ENCODE assay signal across 33 cellular contexts in genomic region chr14:55921516-55921915, GRCh38.
DNase-seq lines count a peak whose midpoint lies in the region; ATAC-seq, FAIRE-seq and TF ChIP-seq lines count a peak whose summit lies in the region.
"Had no signal": no experiment of that assay in that cellular context is flagged by ENCODE, and none has a peak within 500 bp of the region (broad histone marks: within the 10 kb centered on the region; RNA-seq: fewer than 3 reads in every experiment).

No MANE protein-coding gene starts in this region.

- no peak overlapping the region for H3K4me3 Mint-ChIP-seq in activated T-helper 1 cell treated with anti-CD3 and anti-CD28 coated beads, Interleukin-12 subunit alpha, Interleukin-12 subunit beta, Interleukin-2, Interleukin-4 antibody, amounts not matched to agents 30 ng/mL and 10 ng/mL and 1 ng/mL, durations not matched to agents 14 hours and 24 hours and 36 hours
- H3K4me3 Mint-ChIP-seq: activated B cell treated with CpG ODN at 0.5 μM for 24 hours; activated CD4-positive, alpha-beta T cell treated with anti-CD3 and anti-CD28 coated beads, Interleukin-2, amount 10 ng/mL, durations not matched to agents 7 days and 5 days; activated naive CD8-positive, alpha-beta T cell treated with anti-CD3 and anti-CD28 coated beads, Interleukin-2, amount 10 ng/mL, durations not matched to agents 7 days and 5 days; CD8-positive, alpha-beta memory T cell; neural crest cell had no signal

- no peaks in the 10 kb centered on the region for H3K4me1 Mint-ChIP-seq in activated T-helper 1 cell treated with anti-CD3 and anti-CD28 coated beads, Interleukin-12 subunit alpha, Interleukin-12 subunit beta, Interleukin-2, Interleukin-4 antibody, amounts not matched to agents 30 ng/mL and 10 ng/mL and 1 ng/mL, durations not matched to agents 14 hours and 24 hours and 36 hours (ENCODE audit: low read depth)
- H3K4me1 Mint-ChIP-seq: activated B cell treated with CpG ODN at 0.5 μM for 24 hours; activated CD4-positive, alpha-beta T cell treated with anti-CD3 and anti-CD28 coated beads, Interleukin-2, amount 10 ng/mL, durations not matched to agents 7 days and 5 days; activated naive CD8-positive, alpha-beta T cell treated with anti-CD3 and anti-CD28 coated beads, Interleukin-2, amount 10 ng/mL, durations not matched to agents 7 days and 5 days; CD8-positive, alpha-beta memory T cell had no signal

- in situ Hi-C loops in G401 (cut with HindIII; ENCODE audit: low sequenced_read_pairs), result no loop called here

- no peaks in the 10 kb centered on the region for H3K36me3 Mint-ChIP-seq in activated T-helper 1 cell treated with anti-CD3 and anti-CD28 coated beads, Interleukin-12 subunit alpha, Interleukin-12 subunit beta, Interleukin-2, Interleukin-4 antibody, amounts not matched to agents 30 ng/mL and 10 ng/mL and 1 ng/mL, durations not matched to agents 14 hours and 24 hours and 36 hours (ENCODE audit: low read depth)
- H3K36me3 Mint-ChIP-seq: activated naive CD8-positive, alpha-beta T cell treated with anti-CD3 and anti-CD28 coated beads, Interleukin-2, amount 10 ng/mL, durations not matched to agents 7 days and 5 days had no signal

- WGBS in pancreas, 2 donors, result 84 to 91% methylated on average over 1 of the region's 1 CpG

- FAIRE-seq in pancreas (lab: Jason Lieb, UNC), result no peak

- H3K4me3 ChIP-seq in pancreas, result no peak overlapping the region
- H3K4me3 ChIP-seq: colonic mucosa, SK-N-MC, suprapubic skin, upper lobe of right lung had no signal

- intact Hi-C loops in pancreas (cut with DNase I), result no loop called here
- intact Hi-C loops in activated T-helper 1 cell treated with anti-CD3 and anti-CD28 coated beads, Interleukin-12 subunit alpha, Interleukin-12 subunit beta, Interleukin-2, Interleukin-4 antibody, amounts not matched to agents 30 ng/mL and 10 ng/mL and 1 ng/mL, durations not matched to agents 14 hours and 24 hours and 36 hours (cut with micrococcal nuclease), result no loop called here

- no peaks in the 10 kb centered on the region for H3K36me3 ChIP-seq in pancreas
- H3K36me3 ChIP-seq: colonic mucosa, suprapubic skin, upper lobe of right lung had no signal

- H3K9me3 ChIP-seq in pancreas, result no peaks in the 10 kb centered on the region
- H3K9me3 ChIP-seq: colonic mucosa, suprapubic skin, upper lobe of right lung had no signal

- H3K4me1 ChIP-seq in pancreas, result peaks cover 10 to 24% (median 20%) of the 10 kb centered on the region in 3 donors
- H3K4me1 ChIP-seq: colonic mucosa, parathyroid adenoma, suprapubic skin, upper lobe of right lung had no signal

- H3K27ac Mint-ChIP-seq in activated T-helper 1 cell treated with anti-CD3 and anti-CD28 coated beads, Interleukin-12 subunit alpha, Interleukin-12 subunit beta, Interleukin-2, Interleukin-4 antibody, amounts not matched to agents 30 ng/mL and 10 ng/mL and 1 ng/mL, durations not matched to agents 14 hours and 24 hours and 36 hours, result no peak overlapping the region
- H3K27ac Mint-ChIP-seq: activated B cell treated with CpG ODN at 0.5 μM for 24 hours; activated CD4-positive, alpha-beta T cell treated with anti-CD3 and anti-CD28 coated beads, Interleukin-2, amount 10 ng/mL, durations not matched to agents 7 days and 5 days; activated naive CD8-positive, alpha-beta T cell treated with anti-CD3 and anti-CD28 coated beads, Interleukin-2, amount 10 ng/mL, durations not matched to agents 7 days and 5 days had no signal

- no peaks in the 10 kb centered on the region for H3K27me3 ChIP-seq in pancreas
- H3K27me3 ChIP-seq: colonic mucosa, suprapubic skin, upper lobe of right lung had no signal

- no peak for ATAC-seq in pancreas
- ATAC-seq: esophagus mucosa, left ventricle myocardium superior, right cardiac atrium, upper lobe of right lung had no signal

- H3K27me3 Mint-ChIP-seq in activated T-helper 1 cell treated with anti-CD3 and anti-CD28 coated beads, Interleukin-12 subunit alpha, Interleukin-12 subunit beta, Interleukin-2, Interleukin-4 antibody, amounts not matched to agents 30 ng/mL and 10 ng/mL and 1 ng/mL, durations not matched to agents 14 hours and 24 hours and 36 hours (ENCODE audit: insufficient read depth), result peaks cover 19% of the 10 kb centered on the region

- no peak for TF ChIP-seq CTCF in pancreas (IDR thresholded peaks at IDR 0.05)

- no peak overlapping the region for H3K27ac ChIP-seq in pancreas
- H3K27ac ChIP-seq: colonic mucosa, parathyroid adenoma, RWPE1, SK-N-MC, suprapubic skin, upper lobe of right lung had no signal

- DNase-seq in COR-L47 (lab: John Stamatoyannopoulos, UW) (peak; percentile 28), G401 (ENCODE audit: low spot score) (peak; percentile 87), NCI-H2227 (lab: John Stamatoyannopoulos, UW; ENCODE audit: unreplicated experiment) (peak; percentile 57), dermis blood vessel endothelial cell (peak; percentile 15), pancreas (no peak), NCI-H1694 (lab: John Stamatoyannopoulos, UW) (no peak)
- no peak for DNase-seq in activated T-helper 1 cell treated with anti-CD3 and anti-CD28 coated beads, Interleukin-12 subunit alpha, Interleukin-12 subunit beta, Interleukin-2, Interleukin-4 antibody, amounts not matched to agents 30 ng/mL and 10 ng/mL and 1 ng/mL, durations not matched to agents 14 hours and 24 hours and 36 hours (ENCODE audit: low spot score)
- DNase-seq in effector CD8-positive, alpha-beta T cell (lab: John Stamatoyannopoulos, UW), result no peak
- DNase-seq: activated B cell treated with CpG ODN at 0.5 μM for 24 hours; activated CD4-positive, alpha-beta T cell treated with anti-CD3 and anti-CD28 coated beads, Interleukin-2, amount 10 ng/mL, durations not matched to agents 7 days and 5 days; activated effector memory CD4-positive, alpha-beta T cell treated with anti-CD3 and anti-CD28 coated beads, Interleukin-2, amount 50 U/mL, for 16 hours; activated naive CD8-positive, alpha-beta T cell treated with anti-CD3 and anti-CD28 coated beads, Interleukin-2, amount 10 ng/mL, durations not matched to agents 7 days and 5 days; activated T-cell treated with anti-CD3 and anti-CD28 coated beads, Interleukin-2, amount 50 U/mL, for 1 hour; aorta; CD8-positive, alpha-beta memory T cell; colonic mucosa; DMS79 treated with DMSO at 0.1 percent for 48 hours; foreskin fibroblast; islet precursor cell; left ventricle myocardium superior; mesendoderm; NCI-H2029 treated with DMSO at 0.1 percent for 48 hours; NCI-H526 treated with DMSO at 0.1 percent for 48 hours; right cardiac atrium; stimulated activated CD4-positive, alpha-beta T cell treated with anti-CD3 and anti-CD28 coated beads, Interleukin-1b, Interleukin-23, amount 100 ng/mL, for 48 hours; stimulated activated naive CD4-positive, alpha-beta T cell treated with Interleukin-2 at 50 U/mL for 16 hours; upper lobe of right lung had no signal

- no peaks in the 10 kb centered on the region for H3K9me3 Mint-ChIP-seq in activated T-helper 1 cell treated with anti-CD3 and anti-CD28 coated beads, Interleukin-12 subunit alpha, Interleukin-12 subunit beta, Interleukin-2, Interleukin-4 antibody, amounts not matched to agents 30 ng/mL and 10 ng/mL and 1 ng/mL, durations not matched to agents 14 hours and 24 hours and 36 hours
- H3K9me3 Mint-ChIP-seq: activated CD4-positive, alpha-beta T cell treated with anti-CD3 and anti-CD28 coated beads, Interleukin-2, amount 10 ng/mL, durations not matched to agents 7 days and 5 days; activated naive CD8-positive, alpha-beta T cell treated with anti-CD3 and anti-CD28 coated beads, Interleukin-2, amount 10 ng/mL, durations not matched to agents 7 days and 5 days; CD8-positive, alpha-beta memory T cell had no signal

Comparison
In these comparisons a context has a peak if more than half of its experiments do, and no peak if none do; other contexts are left out.
1. DNase-seq: peak in COR-L47 (single experiment), G401 (single experiment), NCI-H2227 (single experiment) and dermis blood vessel endothelial cell (single experiment); none in pancreas (0 of 6), activated T-helper 1 cell treated with anti-CD3 and anti-CD28 coated beads, Interleukin-12 subunit alpha, Interleukin-12 subunit beta, Interleukin-2, Interleukin-4 antibody, amounts not matched to agents 30 ng/mL and 10 ng/mL and 1 ng/mL, durations not matched to agents 14 hours and 24 hours and 36 hours (single experiment), NCI-H1694 (single experiment) and effector CD8-positive, alpha-beta T cell (single experiment).